Comparison of ENCODE assay signal across 15 cellular contexts in genomic region chr4:16195209-16195608, GRCh38.
"Had no signal": no experiment of that assay in that cellular context is flagged by ENCODE, and none has a peak within 500 bp of the region (broad histone marks: within the 10 kb centered on the region; RNA-seq: fewer than 3 reads in every experiment).

No MANE protein-coding gene starts in this region.

- DNase-seq: activated CD4-positive, alpha-beta T cell treated with anti-CD3 and anti-CD28 coated beads, Interleukin-2, amount 50 U/mL, for 4 hours; activated naive CD4-positive, alpha-beta T cell treated with anti-CD3 and anti-CD28 coated beads, Interleukin-2, amount 50 U/mL, for 16 hours; activated T-cell treated with anti-CD3 and anti-CD28 coated beads for 4 hours; amniotic stem cell; cortex of kidney; effector CD8-positive, alpha-beta T cell; foreskin fibroblast; hippocampal formation; mammary epithelial cell; mucosa of descending colon; naive thymus-derived CD4-positive, alpha-beta T cell; stimulated activated CD4-positive, alpha-beta T cell treated with anti-CD3 and anti-CD28 coated beads, Interleukin-1b, Interleukin-23, amount 100 ng/mL, for 48 hours; thyroid gland had no signal

- ATAC-seq: left lobe of liver; mucosa of descending colon; naive thymus-derived CD4-positive, alpha-beta T cell had no signal

- H3K27ac ChIP-seq: parathyroid adenoma, thyroid gland had no signal

- H3K27me3 ChIP-seq: thyroid gland had no signal

- H3K4me3 ChIP-seq: mucosa of descending colon, thyroid gland had no signal

- H3K9me3 ChIP-seq: mucosa of descending colon, thyroid gland had no signal
